Comparison of ENCODE assay signal across 9 cellular contexts in the genomic region with DNA sequence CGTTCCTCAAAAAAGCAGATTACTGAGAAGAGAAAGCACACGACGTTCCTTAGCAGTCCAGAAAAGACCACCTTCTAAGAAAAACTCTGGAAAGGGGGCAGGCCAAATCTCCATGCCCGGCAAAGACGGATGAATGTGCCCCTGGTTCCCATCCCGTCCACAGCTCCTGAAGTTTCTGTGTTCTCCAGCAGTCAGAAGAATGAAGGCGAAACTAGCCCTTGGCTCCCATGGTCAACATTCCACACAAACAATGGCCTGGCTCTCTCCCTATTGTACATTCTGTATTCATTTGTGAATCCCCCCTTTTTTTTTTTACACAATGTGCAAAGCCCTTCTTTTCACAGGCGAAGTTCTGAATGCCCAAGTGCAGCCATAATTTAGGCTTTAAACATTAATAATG. TPM values are rescaled to one million over a fixed set of nuclear protein-coding genes. Genes with fewer than 3 reads are reported as not detected.
DNase-seq lines count a peak whose midpoint lies in the region; ATAC-seq, FAIRE-seq and TF ChIP-seq lines count a peak whose summit lies in the region.
"Had no signal": no experiment of that assay in that cellular context is flagged by ENCODE, and none has a peak within 500 bp of the region (broad histone marks: within the 10 kb centered on the region; RNA-seq: fewer than 3 reads in every experiment).

No MANE protein-coding gene starts in this region.

- no peaks in the 10 kb centered on the region for H3K79me2 ChIP-seq in HepG2 (ENCODE audit: insufficient read depth, low read length)

- H3K9me3 Mint-ChIP-seq in chondrocyte (ENCODE audit: low read depth): no peaks in the 10 kb centered on the region
- H3K9me3 Mint-ChIP-seq in activated CD4-positive, alpha-beta memory T cell treated with anti-CD3 and anti-CD28 coated beads, Interleukin-2, amount 10 ng/mL, durations not matched to agents 7 days and 5 days: no peaks in the 10 kb centered on the region

- H4K20me1 ChIP-seq in HepG2 (ENCODE audit: insufficient read depth, low read length): no peaks in the 10 kb centered on the region

- TF ChIP-seq POLR2A in HepG2 (IDR thresholded peaks at IDR 0.05; ENCODE audit: insufficient read depth in 1 of 2, low read depth in 2 of 2, low read length in 2 of 2): no peak

- intact Hi-C loops in HepG2 (cut with micrococcal nuclease; ENCODE audit: unreplicated experiment): no loop called here

- TF ChIP-seq RAD21 in HepG2 (CRISPR knock-in tag; IDR thresholded peaks at IDR 0.05): no peak

- no peak for FAIRE-seq in small intestine (lab: Jason Lieb, UNC)
- no peak for FAIRE-seq in HepG2 (lab: Jason Lieb, UNC)
- FAIRE-seq: keratinocyte had no signal

- H3K4me3 Mint-ChIP-seq in chondrocyte (ENCODE audit: unreplicated experiment): peak overlapping the region; percentile 51
- H3K4me3 Mint-ChIP-seq in activated CD4-positive, alpha-beta memory T cell treated with anti-CD3 and anti-CD28 coated beads, Interleukin-2, amount 10 ng/mL, durations not matched to agents 7 days and 5 days: no peak overlapping the region

- H3K27me3 Mint-ChIP-seq in chondrocyte (ENCODE audit: low read depth): no peaks in the 10 kb centered on the region
- peaks cover 65% of the 10 kb centered on the region for H3K27me3 Mint-ChIP-seq in activated CD4-positive, alpha-beta memory T cell treated with anti-CD3 and anti-CD28 coated beads, Interleukin-2, amount 10 ng/mL, durations not matched to agents 7 days and 5 days

- WGBS in small intestine, 3 donors: 12 to 21% (median 12%) methylated on average over 8 of the region's 8 CpGs
- 9% methylated on average over 8 of the region's 8 CpGs for WGBS in HepG2 (ENCODE audit: low lambda C conversion rate)

- in situ Hi-C loops in HAP-1 (cut with MboI; ENCODE audit: low sequenced_read_pairs): loop anchor here (25.0 kb wide), 1 partner anchor 557 kb away; a partner anchor contains a TSS
- in situ Hi-C loops in HepG2 (cut with HindIII; ENCODE audit: extremely low pct_ligation_motif_present, low pct_unique_long_range_greater_than_20kb): no loop called here

- no peak overlapping the region for H3K4me2 ChIP-seq in HepG2 (ENCODE audit: low read depth, low read length)

- H3K36me3 ChIP-seq in HAP-1 (replicated peaks): peaks cover 13% of the 10 kb centered on the region
- H3K36me3 ChIP-seq in small intestine (ENCODE audit: control insufficient read depth in 2 of 2, insufficient read depth in 2 of 2, low read length in 2 of 2): no peaks in the 10 kb centered on the region
- H3K36me3 ChIP-seq in HepG2 (replicated peaks in 1 of 2; ENCODE audit: control insufficient read depth in 1 of 2, insufficient read depth in 2 of 2, low read length in 2 of 2): no peaks in the 10 kb centered on the region

- H3K4me1 Mint-ChIP-seq in chondrocyte (ENCODE audit: low read depth): peaks cover 72% of the 10 kb centered on the region
- H3K4me1 Mint-ChIP-seq in activated CD4-positive, alpha-beta memory T cell treated with anti-CD3 and anti-CD28 coated beads, Interleukin-2, amount 10 ng/mL, durations not matched to agents 7 days and 5 days: peaks cover 4% of the 10 kb centered on the region

- H3K4me3 ChIP-seq in HAP-1 (peak overlapping the region; percentile 18), small intestine (ENCODE audit: low read depth in 1 of 2, low read length in 2 of 2) (no peak overlapping the region), HepG2 (replicated peaks in 1 of 3; ENCODE audit: insufficient read depth in 1 of 3, low read depth in 2 of 3, low read length in 3 of 3) (no peak overlapping the region)

- peak overlapping the region; percentile 89 for H3K27ac Mint-ChIP-seq in chondrocyte (ENCODE audit: unreplicated experiment)
- no peak overlapping the region for H3K27ac Mint-ChIP-seq in activated CD4-positive, alpha-beta memory T cell treated with anti-CD3 and anti-CD28 coated beads, Interleukin-2, amount 10 ng/mL, durations not matched to agents 7 days and 5 days

- POLR2A ChIA-PET in HepG2 (lab: Yijun Ruan, JAX): no interaction called here
- POLR2A ChIA-PET in activated CD4-positive, alpha-beta memory T cell treated with anti-CD3 and anti-CD28 coated beads, Interleukin-2, amount 10 ng/mL, durations not matched to agents 7 days and 5 days (lab: Charles Lee): no interaction called here

- BruUV-seq in HepG2 (replicated peaks; lab: Mats Ljungman, UMichigan): no TSS peak

- H3K9me3 ChIP-seq in HAP-1 (no peaks in the 10 kb centered on the region), small intestine (ENCODE audit: control insufficient read depth, low read depth) (no peaks in the 10 kb centered on the region), HepG2 (ENCODE audit: low read length) (no peaks in the 10 kb centered on the region)

- no peak overlapping the region for H2AFZ ChIP-seq in HepG2 (ENCODE audit: low read length)

- TF ChIP-seq EP300 in HepG2 (IDR thresholded peaks at IDR 0.05; ENCODE audit: low read depth in 2 of 2, low read length in 2 of 2) (no peak), HepG2 (CRISPR knock-in tag; IDR thresholded peaks at IDR 0.05; ENCODE audit: borderline replicate concordance) (no peak)

- H3K27ac ChIP-seq in layer of hippocampus (ENCODE audit: low read depth, low read length): peak overlapping the region; percentile 82
- peak overlapping the region; percentile 59 to 98 for H3K27ac ChIP-seq in small intestine (ENCODE audit: low read depth in 1 of 2, low read length in 1 of 2)
- no peak overlapping the region for H3K27ac ChIP-seq in HepG2 (ENCODE audit: extremely low read length, insufficient read depth, low read length)

- H3K4me1 ChIP-seq in HAP-1: peaks cover 62% of the 10 kb centered on the region
- H3K4me1 ChIP-seq in small intestine (ENCODE audit: control insufficient read depth in 2 of 2, insufficient read depth in 1 of 2, low read depth in 1 of 2, low read length in 1 of 2): peaks cover 5 to 14% of the 10 kb centered on the region in 2 donors
- H3K4me1 ChIP-seq in HepG2 (ENCODE audit: insufficient read depth, low read length): peaks cover 6% of the 10 kb centered on the region; the same call in 1 of the 2 replicates

- H3K9ac ChIP-seq in HepG2 (ENCODE audit: insufficient read depth, low read depth, low read length): no peak overlapping the region

- CTCF ChIA-PET in HepG2 (lab: Yijun Ruan, JAX; ENCODE audit: low intra/inter-chr PET ratio, low total read pairs): no interaction called here
- CTCF ChIA-PET in activated CD4-positive, alpha-beta memory T cell treated with anti-CD3 and anti-CD28 coated beads, Interleukin-2, amount 10 ng/mL, durations not matched to agents 7 days and 5 days (lab: Charles Lee): no interaction called here

- H3K27me3 ChIP-seq in HAP-1 (ENCODE audit: low read depth) (no peaks in the 10 kb centered on the region), layer of hippocampus (ENCODE audit: control insufficient read depth, insufficient read depth, low read length) (no peaks in the 10 kb centered on the region), small intestine (ENCODE audit: control insufficient read depth in 2 of 2, insufficient read depth in 2 of 2, low read length in 2 of 2) (no peaks in the 10 kb centered on the region), HepG2 (ENCODE audit: control insufficient read depth in 1 of 2, insufficient read depth in 2 of 2, low read length in 2 of 2) (peaks cover 13 to 70% of the 10 kb centered on the region in 2 experiments; a peak in 4 of 5 replicates)

- no peak for ATAC-seq in HepG2

- DNase-seq in HAP-1 (ENCODE audit: low spot score in 2 of 2) (peak; percentile 82 to 96), chondrocyte (ENCODE audit: low spot score) (no peak), small intestine (peak; percentile 17), NCI-H1092 treated with DMSO at 0.1 percent for 48 hours (lab: John Stamatoyannopoulos, UW) (no peak), NCI-H524 treated with DMSO at 0.1 percent for 48 hours (lab: John Stamatoyannopoulos, UW) (no peak), HepG2 (ENCODE audit: low spot score) (no peak)
- no peak for DNase-seq in activated CD4-positive, alpha-beta memory T cell treated with anti-CD3 and anti-CD28 coated beads, Interleukin-2, amount 10 ng/mL, durations not matched to agents 7 days and 5 days

- TF ChIP-seq CTCF in chondrocyte (IDR thresholded peaks at IDR 0.05) (no peak), HepG2 (CRISPR knock-in tag; IDR thresholded peaks at IDR 0.05) (no peak)

- peaks cover 2% of the 10 kb centered on the region for H3K36me3 Mint-ChIP-seq in chondrocyte (ENCODE audit: low read depth)
- H3K36me3 Mint-ChIP-seq in activated CD4-positive, alpha-beta memory T cell treated with anti-CD3 and anti-CD28 coated beads, Interleukin-2, amount 10 ng/mL, durations not matched to agents 7 days and 5 days (ENCODE audit: low read depth): no peaks in the 10 kb centered on the region

RNA-seq across cellular contexts. Expression of a gene that starts 5.3 kb away (rescaled TPM):
- 62.6 to 90.6 TPM (median 86.4 TPM) in 3 replicates for total RNA-seq in chondrocyte
- 10 to 100 TPM; 38.1 to 52.6 (median 45.6) TPM for polyA plus RNA-seq in small intestine
- not detected in 2 replicates for total RNA-seq in HepG2 (2016; rRNA removed; fragmentation: Illumina TruSeq; extraction: Trizol)
- total RNA-seq in HepG2 (2016; cell fraction: cytosol; rRNA removed; fragmentation: Illumina TruSeq; extraction: Trizol; ENCODE audit: low read depth): not detected in 2 replicates
- not detected in 2 replicates for total RNA-seq in HepG2 (2016; cell fraction: insoluble cytoplasmic fraction; rRNA removed; fragmentation: Illumina TruSeq; extraction: Trizol)
- total RNA-seq in HepG2 (2016; cell fraction: membrane; rRNA removed; fragmentation: Illumina TruSeq; extraction: Trizol): not detected in 2 replicates
- not detected in 2 replicates for total RNA-seq in HepG2 (2016; cell fraction: nucleus; rRNA removed; fragmentation: Illumina TruSeq; extraction: Trizol)
- polyA plus RNA-seq in HepG2 (2011; rRNA removed): 0.08 TPM in 1 of 2 replicates, not detected in the other
- 0.04 and 0.05 TPM in 2 replicates for polyA plus RNA-seq in HepG2 (2011; cell fraction: cytosol; rRNA removed)
- polyA plus RNA-seq in HepG2 (2011; cell fraction: nucleus; rRNA removed): 0.02 TPM in 1 of 2 replicates, not detected in the other
- polyA plus RNA-seq in HepG2 (2012): 0.08 TPM in 2 replicates
- polyA plus RNA-seq in HepG2 (2016; cell fraction: cytosol; fragmentation: Illumina TruSeq; extraction: Trizol; ENCODE audit: low read depth): not detected in 2 replicates
- polyA plus RNA-seq in HepG2 (2016; cell fraction: insoluble cytoplasmic fraction; fragmentation: Illumina TruSeq; extraction: Trizol; ENCODE audit: low read depth): not detected in 2 replicates
- not detected in 2 replicates for polyA plus RNA-seq in HepG2 (2016; cell fraction: membrane; fragmentation: Illumina TruSeq; extraction: Trizol; ENCODE audit: low read depth)
- polyA plus RNA-seq in HepG2 (2016; cell fraction: nucleus; fragmentation: Illumina TruSeq; extraction: Trizol; ENCODE audit: insufficient read depth, low read depth): not detected in 2 replicates
- polyA minus RNA-seq in HepG2 (2011; rRNA and poly(A)+ RNA removed; ENCODE audit: low replicate concordance): 1.2 and 101 TPM in 2 replicates
- polyA minus RNA-seq in HepG2 (2011; cell fraction: cytosol; rRNA and poly(A)+ RNA removed): 0.49 and 0.53 TPM in 2 replicates
- 0.39 TPM in 1 of 2 replicates, not detected in the other for polyA minus RNA-seq in HepG2 (2011; cell fraction: nucleus; rRNA and poly(A)+ RNA removed)
- under 1 TPM; 0.15 to 0.43 TPM for total RNA-seq in activated CD4-positive, alpha-beta memory T cell treated with anti-CD3 and anti-CD28 coated beads, Interleukin-2, amount 10 ng/mL, durations not matched to agents 7 days and 5 days

Comparison
In these comparisons a context has a peak if more than half of its experiments do, and no peak if none do; other contexts are left out.
1. DNase-seq: peak in HAP-1 (2 of 2) and small intestine (single experiment); none in chondrocyte (single experiment), NCI-H1092 treated with DMSO at 0.1 percent for 48 hours (single experiment), NCI-H524 treated with DMSO at 0.1 percent for 48 hours (single experiment), HepG2 (single experiment) and activated CD4-positive, alpha-beta memory T cell treated with anti-CD3 and anti-CD28 coated beads, Interleukin-2, amount 10 ng/mL, durations not matched to agents 7 days and 5 days (single experiment).
2. RNA of a gene that starts 5.3 kb away (total RNA-seq): 62.6 to 90.6 TPM in chondrocyte; 0.15 to 0.43 TPM in activated CD4-positive, alpha-beta memory T cell treated with anti-CD3 and anti-CD28 coated beads, Interleukin-2, amount 10 ng/mL, durations not matched to agents 7 days and 5 days and not detected in HepG2; every median in the first group is over 10 times any median in the second.